8 cellular contexts compared by ENCODE assay signal in the genomic region with DNA sequence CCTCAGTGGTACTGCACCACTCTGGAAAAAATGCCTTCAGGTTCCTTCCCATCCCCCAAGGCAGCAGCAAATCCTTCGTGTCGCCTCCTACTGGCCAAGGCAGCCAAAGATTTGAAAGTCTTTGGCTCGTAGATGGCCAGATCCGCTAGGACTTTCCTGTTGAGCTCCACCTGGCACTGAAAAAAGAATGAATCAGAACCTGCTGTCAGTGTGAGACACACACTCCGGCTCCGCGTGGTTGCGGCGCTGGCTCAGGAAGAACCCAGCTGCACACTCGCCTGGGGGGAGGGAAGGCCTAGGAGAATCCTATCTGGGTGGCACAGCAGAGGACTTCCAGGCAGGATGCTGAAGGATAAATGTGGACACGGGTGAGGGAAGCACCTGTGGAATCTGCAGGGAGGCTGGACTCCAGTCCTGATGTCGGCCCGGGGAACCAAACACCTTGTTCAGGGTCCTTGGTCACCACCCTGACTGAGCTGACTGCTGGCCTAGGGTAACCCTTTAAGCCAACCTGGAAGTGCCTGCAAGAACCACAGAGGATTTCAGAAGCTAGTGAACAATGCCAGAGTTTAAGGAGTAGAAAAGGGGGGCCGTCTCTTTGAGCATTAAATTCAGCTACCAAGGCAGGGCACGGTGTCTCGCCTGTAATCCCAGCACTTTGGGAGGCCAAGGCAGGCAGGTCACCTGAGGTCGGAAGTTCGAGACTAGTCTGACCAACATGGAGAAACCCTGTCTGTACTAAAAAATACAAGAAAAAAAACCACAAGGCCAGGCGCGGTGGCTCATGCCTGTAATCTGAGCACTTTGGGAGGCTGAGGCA. TPM values are rescaled to one million over a fixed set of nuclear protein-coding genes. Genes with fewer than 3 reads are reported as not detected.
DNase-seq lines count a peak whose midpoint lies in the region; ATAC-seq lines count a peak whose summit lies in the region.

No MANE protein-coding gene starts in this region.

- peaks cover 54% of the 10 kb centered on the region for H3K36me3 Mint-ChIP-seq in activated CD8-positive, alpha-beta memory T cell treated with anti-CD3 and anti-CD28 coated beads, Interleukin-2, amount 10 ng/mL, durations not matched to agents 7 days and 5 days
- peaks cover 81% of the 10 kb centered on the region for H3K36me3 Mint-ChIP-seq in stimulated activated naive CD8-positive, alpha-beta T cell treated with anti-CD3 and anti-CD28 coated beads, Interleukin-15, Interleukin-2, amounts not matched to agents 100 ng/mL and 50 ng/mL, for 24 hours (ENCODE audit: low read depth)

- H3K4me3 Mint-ChIP-seq in stimulated activated naive CD8-positive, alpha-beta T cell treated with anti-CD3 and anti-CD28 coated beads, Interleukin-15, amount 100 ng/mL, for 72 hours: peak overlapping the region in 1 of 2 donors; percentile 16
- peak overlapping the region; percentile 33 for H3K4me3 Mint-ChIP-seq in activated CD8-positive, alpha-beta memory T cell treated with anti-CD3 and anti-CD28 coated beads, Interleukin-2, amount 10 ng/mL, durations not matched to agents 7 days and 5 days
- H3K4me3 Mint-ChIP-seq in stimulated activated naive CD8-positive, alpha-beta T cell treated with anti-CD3 and anti-CD28 coated beads, Interleukin-15, Interleukin-2, amounts not matched to agents 100 ng/mL and 50 ng/mL, for 24 hours: peak overlapping the region; percentile 95

- no peak for ATAC-seq in stimulated activated naive CD8-positive, alpha-beta T cell treated with anti-CD3 and anti-CD28 coated beads, Interleukin-15, Interleukin-2, amounts not matched to agents 100 U/mL and 50 U/mL, for 24 hours
- no peak for ATAC-seq in stimulated activated naive CD8-positive, alpha-beta T cell treated with anti-CD3 and anti-CD28 coated beads, Interleukin-15, amount 100 ng/mL, for 72 hours
- no peak for ATAC-seq in activated CD8-positive, alpha-beta memory T cell treated with anti-CD3 and anti-CD28 coated beads, Interleukin-2, amount 10 ng/mL, durations not matched to agents 7 days and 5 days
- ATAC-seq in HG03442 (IDR thresholded peaks at IDR 0.05; ENCODE audit: unreplicated experiment): no peak

- no peaks in the 10 kb centered on the region for H3K9me3 Mint-ChIP-seq in stimulated activated naive CD8-positive, alpha-beta T cell treated with anti-CD3 and anti-CD28 coated beads, Interleukin-15, amount 100 ng/mL, for 72 hours
- no peaks in the 10 kb centered on the region for H3K9me3 Mint-ChIP-seq in activated CD8-positive, alpha-beta memory T cell treated with anti-CD3 and anti-CD28 coated beads, Interleukin-2, amount 10 ng/mL, durations not matched to agents 7 days and 5 days (ENCODE audit: low read depth)
- no peaks in the 10 kb centered on the region for H3K9me3 Mint-ChIP-seq in stimulated activated naive CD8-positive, alpha-beta T cell treated with anti-CD3 and anti-CD28 coated beads, Interleukin-15, Interleukin-2, amounts not matched to agents 100 ng/mL and 50 ng/mL, for 24 hours

- peaks cover 79% of the 10 kb centered on the region for H3K4me1 Mint-ChIP-seq in stimulated activated naive CD8-positive, alpha-beta T cell treated with anti-CD3 and anti-CD28 coated beads, Interleukin-15, amount 100 ng/mL, for 72 hours
- peaks cover 53% of the 10 kb centered on the region for H3K4me1 Mint-ChIP-seq in activated CD8-positive, alpha-beta memory T cell treated with anti-CD3 and anti-CD28 coated beads, Interleukin-2, amount 10 ng/mL, durations not matched to agents 7 days and 5 days
- peaks cover 71% of the 10 kb centered on the region for H3K4me1 Mint-ChIP-seq in stimulated activated naive CD8-positive, alpha-beta T cell treated with anti-CD3 and anti-CD28 coated beads, Interleukin-15, Interleukin-2, amounts not matched to agents 100 ng/mL and 50 ng/mL, for 24 hours (ENCODE audit: low read depth)

- H3K27ac Mint-ChIP-seq in stimulated activated naive CD8-positive, alpha-beta T cell treated with anti-CD3 and anti-CD28 coated beads, Interleukin-15, amount 100 ng/mL, for 72 hours: peak overlapping the region in 1 of 2 donors; percentile 76
- H3K27ac Mint-ChIP-seq in activated CD8-positive, alpha-beta memory T cell treated with anti-CD3 and anti-CD28 coated beads, Interleukin-2, amount 10 ng/mL, durations not matched to agents 7 days and 5 days: peak overlapping the region; percentile 56
- H3K27ac Mint-ChIP-seq in stimulated activated naive CD8-positive, alpha-beta T cell treated with anti-CD3 and anti-CD28 coated beads, Interleukin-15, Interleukin-2, amounts not matched to agents 100 ng/mL and 50 ng/mL, for 24 hours: peak overlapping the region; percentile 89

- H3K27me3 Mint-ChIP-seq in stimulated activated naive CD8-positive, alpha-beta T cell treated with anti-CD3 and anti-CD28 coated beads, Interleukin-15, amount 100 ng/mL, for 72 hours: no peaks in the 10 kb centered on the region
- no peaks in the 10 kb centered on the region for H3K27me3 Mint-ChIP-seq in activated CD8-positive, alpha-beta memory T cell treated with anti-CD3 and anti-CD28 coated beads, Interleukin-2, amount 10 ng/mL, durations not matched to agents 7 days and 5 days
- H3K27me3 Mint-ChIP-seq in stimulated activated naive CD8-positive, alpha-beta T cell treated with anti-CD3 and anti-CD28 coated beads, Interleukin-15, Interleukin-2, amounts not matched to agents 100 ng/mL and 50 ng/mL, for 24 hours: no peaks in the 10 kb centered on the region

- DNase-seq in stimulated activated naive CD8-positive, alpha-beta T cell treated with anti-CD3 and anti-CD28 coated beads, Interleukin-15, Interleukin-2, amounts not matched to agents 100 U/mL and 50 U/mL, for 24 hours: peak; percentile 65
- no peak for DNase-seq in stimulated activated naive CD8-positive, alpha-beta T cell treated with anti-CD3 and anti-CD28 coated beads, Interleukin-15, amount 100 ng/mL, for 72 hours
- DNase-seq in NCI-H1048 (lab: John Stamatoyannopoulos, UW): peak; percentile 13
- peak; percentile 56 for DNase-seq in activated CD8-positive, alpha-beta memory T cell treated with anti-CD3 and anti-CD28 coated beads, Interleukin-2, amount 10 ng/mL, durations not matched to agents 7 days and 5 days
- peak; percentile 38 for DNase-seq in foreskin melanocyte
- DNase-seq in midbrain (lab: John Stamatoyannopoulos, UW): no peak

- CTCF ChIA-PET in activated CD8-positive, alpha-beta memory T cell treated with anti-CD3 and anti-CD28 coated beads, Interleukin-2, amount 10 ng/mL, durations not matched to agents 7 days and 5 days (lab: Charles Lee): interaction anchor here (1.1 kb wide), 1 partner anchor 30 kb away, joined by 4 read pairs; no protein-coding TSS in a partner anchor

RNA-seq across cellular contexts. Expression of a gene that starts 3.2 kb away (rescaled TPM):
- 100 to 1,000 TPM; 120 to 124 TPM for total RNA-seq in activated CD8-positive, alpha-beta memory T cell treated with anti-CD3 and anti-CD28 coated beads, Interleukin-2, amount 10 ng/mL, durations not matched to agents 7 days and 5 days

RNA-seq across cellular contexts. Expression of a gene that starts 4.8 kb away (rescaled TPM):
- 100 to 1,000 TPM in 1 of 2 experiments, 10 to 100 TPM in 1; 95.2 to 130 TPM for total RNA-seq in activated CD8-positive, alpha-beta memory T cell treated with anti-CD3 and anti-CD28 coated beads, Interleukin-2, amount 10 ng/mL, durations not matched to agents 7 days and 5 days

RNA-seq across cellular contexts. Expression of a gene that starts 18.8 kb away (rescaled TPM):
- not detected for total RNA-seq in activated CD8-positive, alpha-beta memory T cell treated with anti-CD3 and anti-CD28 coated beads, Interleukin-2, amount 10 ng/mL, durations not matched to agents 7 days and 5 days

RNA-seq across cellular contexts. Expression of a gene that starts 27.3 kb away (rescaled TPM):
- 100 to 1,000 TPM; 139 to 141 TPM for total RNA-seq in activated CD8-positive, alpha-beta memory T cell treated with anti-CD3 and anti-CD28 coated beads, Interleukin-2, amount 10 ng/mL, durations not matched to agents 7 days and 5 days

RNA-seq across cellular contexts. Expression of a gene that starts 33.2 kb away (rescaled TPM):
- under 1 TPM; 0.20 to 0.28 TPM for total RNA-seq in activated CD8-positive, alpha-beta memory T cell treated with anti-CD3 and anti-CD28 coated beads, Interleukin-2, amount 10 ng/mL, durations not matched to agents 7 days and 5 days

Comparison
In these comparisons a context has a peak if more than half of its experiments do, and no peak if none do; other contexts are left out.
1. DNase-seq: peak in stimulated activated naive CD8-positive, alpha-beta T cell treated with anti-CD3 and anti-CD28 coated beads, Interleukin-15, Interleukin-2, amounts not matched to agents 100 U/mL and 50 U/mL, for 24 hours (single experiment), NCI-H1048 (single experiment), activated CD8-positive, alpha-beta memory T cell treated with anti-CD3 and anti-CD28 coated beads, Interleukin-2, amount 10 ng/mL, durations not matched to agents 7 days and 5 days (single experiment) and foreskin melanocyte (single experiment); none in stimulated activated naive CD8-positive, alpha-beta T cell treated with anti-CD3 and anti-CD28 coated beads, Interleukin-15, amount 100 ng/mL, for 72 hours (0 of 2) and midbrain (single experiment).